ENCODE assay signal across 1 cellular context in genomic region chr1:150579110-150579954, GRCh38.
TF ChIP-seq lines count a peak whose summit lies in the region.

Gene MCL1 (minus strand): TSS chr1:150579610. CDS start chr1:150579530, 80 bp downstream.

TF ChIP-seq in K562, 482 proteins besides CTCF, POLR2A, EP300 and RAD21 (continued from another document and continues in another):
- TF ChIP-seq NCOA6 (IDR thresholded peaks at IDR 0.05) (no peak), PPARD (CRISPR knock-in tag; IDR thresholded peaks at IDR 0.05) (no peak), SREBF2 (CRISPR knock-in tag; IDR thresholded peaks at IDR 0.05) (no peak), JUN (IDR thresholded peaks at IDR 0.05; ENCODE audit: borderline replicate concordance, low read depth, low read length) (no peak), JUN (CRISPR knock-in tag; IDR thresholded peaks at IDR 0.05; ENCODE audit: borderline replicate concordance) (no peak; the same call in 1 of the 2 replicates), POLR2B (IDR thresholded peaks at IDR 0.05; ENCODE audit: low read depth, partially characterized antibody) (peak; percentile 98), FOS (IDR thresholded peaks at IDR 0.05; ENCODE audit: extremely low read depth, insufficient read length) (no peak), ZNF518B (CRISPR knock-in tag; IDR thresholded peaks at IDR 0.05) (no peak), YBX1 (IDR thresholded peaks at IDR 0.05) (no peak), MNT (conservative IDR thresholded peaks at IDR 0.05) (peak in 1 of 2 experiments; percentile 59; a peak in 3 of 4 replicates), HDAC6 (IDR thresholded peaks at IDR 0.05; ENCODE audit: low read depth, low read length) (no peak), CBX5 (IDR thresholded peaks at IDR 0.05; ENCODE audit: borderline replicate concordance, low read depth) (no peak), RBM22 (IDR thresholded peaks at IDR 0.05; ENCODE audit: low read depth, low read length, poor library complexity, severe bottlenecking) (peak; percentile 98), SRSF7 (optimal IDR thresholded peaks at IDR 0.05; ENCODE audit: low read depth, low read length) (no peak), KLF16 (IDR thresholded peaks at IDR 0.05) (no peak), CBFB (CRISPR knock-in tag; IDR thresholded peaks at IDR 0.05) (no peak), ZNF699 (CRISPR knock-in tag; IDR thresholded peaks at IDR 0.05; ENCODE audit: insufficient replicate concordance) (no peak), FOXP4 (CRISPR knock-in tag; IDR thresholded peaks at IDR 0.05; ENCODE audit: borderline replicate concordance) (0 out of 2 replicates have a peak, but pooled peaks have one; percentile 14), NR2F6 (CRISPR knock-in tag; IDR thresholded peaks at IDR 0.05) (no peak), GABPB2 (CRISPR knock-in tag; conservative IDR thresholded peaks at IDR 0.05) (no peak), C11orf30 (IDR thresholded peaks at IDR 0.05; ENCODE audit: low read depth) (no peak), ARID1B (IDR thresholded peaks at IDR 0.05) (0 out of 2 replicates have a peak, but pooled peaks have one; percentile 28), HBP1 (CRISPR knock-in tag; IDR thresholded peaks at IDR 0.05) (peak; percentile 9; the same call in 1 of the 2 replicates), TEAD2 (tag; IDR thresholded peaks at IDR 0.05) (no peak), ZNF23 (CRISPR knock-in tag; IDR thresholded peaks at IDR 0.05) (no peak), SMARCC2 (IDR thresholded peaks at IDR 0.05; ENCODE audit: low read depth) (no peak), GATAD2A (IDR thresholded peaks at IDR 0.05) (0 out of 2 replicates have a peak, but pooled peaks have one; percentile 29), SRSF9 (IDR thresholded peaks at IDR 0.05; ENCODE audit: borderline replicate concordance, low read depth, low read length) (no peak), NBN (IDR thresholded peaks at IDR 0.05; ENCODE audit: low read depth) (no peak), TBL1XR1 (IDR thresholded peaks at IDR 0.05; ENCODE audit: low read length in 2 of 2) (peak in 1 of 2 experiments; percentile 10; a peak in 1 of 4 replicates), NFRKB (IDR thresholded peaks at IDR 0.05; ENCODE audit: low read depth) (0 out of 2 replicates have a peak, but pooled peaks have one; percentile 49), SAFB2 (IDR thresholded peaks at IDR 0.05; ENCODE audit: borderline replicate concordance, low read depth, low read length, severe bottlenecking) (no peak), ZNF398 (CRISPR knock-in tag; IDR thresholded peaks at IDR 0.05) (no peak), NEUROD1 (IDR thresholded peaks at IDR 0.05; ENCODE audit: borderline replicate concordance, low read depth, low read length, partially characterized antibody) (peak; percentile 71), ZNF707 (CRISPR knock-in tag; conservative IDR thresholded peaks at IDR 0.05) (no peak), XRCC3 (IDR thresholded peaks at IDR 0.05) (no peak; the same call in 1 of the 2 replicates), KHSRP (IDR thresholded peaks at IDR 0.05) (no peak), KLF1 (tag; IDR thresholded peaks at IDR 0.05) (no peak; the same call in 1 of the 2 replicates), ZNF764 (CRISPR knock-in tag; IDR thresholded peaks at IDR 0.05; ENCODE audit: low read depth) (no peak), SAP30 (IDR thresholded peaks at IDR 0.05; ENCODE audit: borderline replicate concordance, insufficient read depth, low read depth, low read length, poor library complexity, severe bottlenecking) (no peak), ZNF280B (CRISPR knock-in tag; IDR thresholded peaks at IDR 0.05) (no peak), WHSC1 (IDR thresholded peaks at IDR 0.05; ENCODE audit: low read length) (no peak)
- TF ChIP-seq, protein P1, sequence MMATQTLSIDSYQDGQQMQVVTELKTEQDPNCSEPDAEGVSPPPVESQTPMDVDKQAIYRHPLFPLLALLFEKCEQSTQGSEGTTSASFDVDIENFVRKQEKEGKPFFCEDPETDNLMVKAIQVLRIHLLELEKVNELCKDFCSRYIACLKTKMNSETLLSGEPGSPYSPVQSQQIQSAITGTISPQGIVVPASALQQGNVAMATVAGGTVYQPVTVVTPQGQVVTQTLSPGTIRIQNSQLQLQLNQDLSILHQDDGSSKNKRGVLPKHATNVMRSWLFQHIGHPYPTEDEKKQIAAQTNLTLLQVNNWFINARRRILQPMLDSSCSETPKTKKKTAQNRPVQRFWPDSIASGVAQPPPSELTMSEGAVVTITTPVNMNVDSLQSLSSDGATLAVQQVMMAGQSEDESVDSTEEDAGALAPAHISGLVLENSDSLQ (IDR thresholded peaks at IDR 0.05): 0 out of 2 replicates have a peak, but pooled peaks have one; percentile 21
- TF ChIP-seq, protein P2, sequence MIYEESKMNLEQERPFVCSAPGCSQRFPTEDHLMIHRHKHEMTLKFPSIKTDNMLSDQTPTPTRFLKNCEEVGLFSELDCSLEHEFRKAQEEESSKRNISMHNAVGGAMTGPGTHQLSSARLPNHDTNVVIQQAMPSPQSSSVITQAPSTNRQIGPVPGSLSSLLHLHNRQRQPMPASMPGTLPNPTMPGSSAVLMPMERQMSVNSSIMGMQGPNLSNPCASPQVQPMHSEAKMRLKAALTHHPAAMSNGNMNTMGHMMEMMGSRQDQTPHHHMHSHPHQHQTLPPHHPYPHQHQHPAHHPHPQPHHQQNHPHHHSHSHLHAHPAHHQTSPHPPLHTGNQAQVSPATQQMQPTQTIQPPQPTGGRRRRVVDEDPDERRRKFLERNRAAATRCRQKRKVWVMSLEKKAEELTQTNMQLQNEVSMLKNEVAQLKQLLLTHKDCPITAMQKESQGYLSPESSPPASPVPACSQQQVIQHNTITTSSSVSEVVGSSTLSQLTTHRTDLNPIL (CRISPR knock-in tag; IDR thresholded peaks at IDR 0.05): no peak
- TF ChIP-seq, protein P3, sequence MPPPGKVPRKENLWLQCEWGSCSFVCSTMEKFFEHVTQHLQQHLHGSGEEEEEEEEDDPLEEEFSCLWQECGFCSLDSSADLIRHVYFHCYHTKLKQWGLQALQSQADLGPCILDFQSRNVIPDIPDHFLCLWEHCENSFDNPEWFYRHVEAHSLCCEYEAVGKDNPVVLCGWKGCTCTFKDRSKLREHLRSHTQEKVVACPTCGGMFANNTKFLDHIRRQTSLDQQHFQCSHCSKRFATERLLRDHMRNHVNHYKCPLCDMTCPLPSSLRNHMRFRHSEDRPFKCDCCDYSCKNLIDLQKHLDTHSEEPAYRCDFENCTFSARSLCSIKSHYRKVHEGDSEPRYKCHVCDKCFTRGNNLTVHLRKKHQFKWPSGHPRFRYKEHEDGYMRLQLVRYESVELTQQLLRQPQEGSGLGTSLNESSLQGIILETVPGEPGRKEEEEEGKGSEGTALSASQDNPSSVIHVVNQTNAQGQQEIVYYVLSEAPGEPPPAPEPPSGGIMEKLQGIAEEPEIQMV (tag; conservative IDR thresholded peaks at IDR 0.05; ENCODE audit: low read depth): no peak
- TF ChIP-seq, protein P4, sequence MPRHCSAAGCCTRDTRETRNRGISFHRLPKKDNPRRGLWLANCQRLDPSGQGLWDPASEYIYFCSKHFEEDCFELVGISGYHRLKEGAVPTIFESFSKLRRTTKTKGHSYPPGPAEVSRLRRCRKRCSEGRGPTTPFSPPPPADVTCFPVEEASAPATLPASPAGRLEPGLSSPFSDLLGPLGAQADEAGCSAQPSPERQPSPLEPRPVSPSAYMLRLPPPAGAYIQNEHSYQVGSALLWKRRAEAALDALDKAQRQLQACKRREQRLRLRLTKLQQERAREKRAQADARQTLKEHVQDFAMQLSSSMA (CRISPR knock-in tag; IDR thresholded peaks at IDR 0.05): no peak; the same call in 1 of the 2 replicates
- TF ChIP-seq, protein P5, sequence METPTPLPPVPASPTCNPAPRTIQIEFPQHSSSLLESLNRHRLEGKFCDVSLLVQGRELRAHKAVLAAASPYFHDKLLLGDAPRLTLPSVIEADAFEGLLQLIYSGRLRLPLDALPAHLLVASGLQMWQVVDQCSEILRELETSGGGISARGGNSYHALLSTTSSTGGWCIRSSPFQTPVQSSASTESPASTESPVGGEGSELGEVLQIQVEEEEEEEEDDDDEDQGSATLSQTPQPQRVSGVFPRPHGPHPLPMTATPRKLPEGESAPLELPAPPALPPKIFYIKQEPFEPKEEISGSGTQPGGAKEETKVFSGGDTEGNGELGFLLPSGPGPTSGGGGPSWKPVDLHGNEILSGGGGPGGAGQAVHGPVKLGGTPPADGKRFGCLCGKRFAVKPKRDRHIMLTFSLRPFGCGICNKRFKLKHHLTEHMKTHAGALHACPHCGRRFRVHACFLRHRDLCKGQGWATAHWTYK (CRISPR knock-in tag; IDR thresholded peaks at IDR 0.05): no peak; the same call in 1 of the 2 replicates
